In the genomic region with DNA sequence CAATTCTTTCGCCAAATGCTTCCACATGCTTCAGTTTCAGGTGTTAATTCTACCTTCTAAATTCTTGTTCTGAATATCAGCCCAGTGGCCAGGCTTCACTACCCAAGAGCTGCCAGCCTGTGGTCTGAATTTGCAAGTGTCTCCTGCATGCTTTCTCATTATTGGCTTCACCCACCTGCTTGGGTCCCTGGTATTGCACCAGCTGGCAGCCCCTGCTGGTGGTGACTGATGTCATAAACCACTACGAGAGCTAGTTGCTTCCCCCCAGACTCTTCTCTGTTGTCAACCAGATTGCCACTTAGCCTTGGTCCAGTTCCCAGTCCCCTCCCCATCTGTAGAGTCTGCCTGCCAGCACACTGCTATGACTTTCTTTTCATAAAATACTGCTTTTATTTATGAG, we compare ENCODE assay signal across 9 cellular contexts.
A peak's percentile ranks its signal among the peaks of the same experiment; 100 is the strongest.
DNase-seq lines count a peak whose midpoint lies in the region; ATAC-seq lines count a peak whose summit lies in the region.
"Had no signal": no experiment of that assay in that cellular context is flagged by ENCODE, and none has a peak within 500 bp of the region (broad histone marks: within the 10 kb centered on the region; RNA-seq: fewer than 3 reads in every experiment).

No MANE protein-coding gene starts in this region.

- no peaks in the 10 kb centered on the region for H3K9me3 ChIP-seq in effector memory CD4-positive, alpha-beta T cell (ENCODE audit: control insufficient read depth, low read length)

- H3K27ac ChIP-seq in effector memory CD4-positive, alpha-beta T cell (ENCODE audit: insufficient read depth, low read length, poor library complexity, severe bottlenecking): no peak overlapping the region

- H3K4me3 ChIP-seq in effector memory CD4-positive, alpha-beta T cell (ENCODE audit: insufficient read depth, low read depth, low read length, poor library complexity, severe bottlenecking): no peak overlapping the region

- no peaks in the 10 kb centered on the region for H3K36me3 ChIP-seq in effector memory CD4-positive, alpha-beta T cell (ENCODE audit: control insufficient read depth, insufficient read depth, low read length)

- intact Hi-C loops in sciatic nerve (cut with DNase I): no loop called here

- ATAC-seq in GM18498 (IDR thresholded peaks at IDR 0.05; ENCODE audit: unreplicated experiment): peak; percentile 85
- peak; percentile 88 for ATAC-seq in GM21528 (IDR thresholded peaks at IDR 0.05; ENCODE audit: low FRiP score, unreplicated experiment)
- peak; percentile 82 for ATAC-seq in HG03439 (IDR thresholded peaks at IDR 0.05; ENCODE audit: unreplicated experiment)
- no peak for ATAC-seq in sciatic nerve

- DNase-seq in SHP77 treated with DMSO at 0.1 percent for 48 hours (lab: John Stamatoyannopoulos, UW): peak; percentile 74
- DNase-seq in inferior parietal cortex (ENCODE audit: extremely low spot score): no peak
- DNase-seq in HuH-7 (ENCODE audit: low spot score): no peak
- DNase-seq in effector memory CD4-positive, alpha-beta T cell: no peak
- DNase-seq in sciatic nerve (ENCODE audit: low spot score): no peak
- DNase-seq: activated CD4-positive, CD25-positive, alpha-beta regulatory T cell treated with anti-CD3 and anti-CD28 coated beads, Interleukin-2, amount 50 U/mL, for 72 hours had no signal

- H3K27me3 ChIP-seq in effector memory CD4-positive, alpha-beta T cell (replicated peaks; ENCODE audit: control insufficient read depth, insufficient read depth, low read length, poor library complexity, severe bottlenecking): no peaks in the 10 kb centered on the region

- H3K4me1 ChIP-seq in effector memory CD4-positive, alpha-beta T cell (ENCODE audit: control insufficient read depth, insufficient read depth, low read length, poor library complexity, severe bottlenecking): no peaks in the 10 kb centered on the region
